ENCODE assay signal across 1 cellular context in genomic region chr2:102155703-102156515, GRCh38.
TF ChIP-seq lines count a peak whose summit lies in the region.

No MANE protein-coding gene starts in this region.

TF ChIP-seq in A549, 52 proteins besides CTCF, POLR2A, EP300 and RAD21 (continued from another document):
- TF ChIP-seq SMC3 (IDR thresholded peaks at IDR 0.05): no peak
- no peak for TF ChIP-seq HDAC2 (IDR thresholded peaks at IDR 0.05)
- no peak for TF ChIP-seq EHF (CRISPR knock-in tag; IDR thresholded peaks at IDR 0.05)
- TF ChIP-seq ATOH8 (CRISPR knock-in tag; IDR thresholded peaks at IDR 0.05; ENCODE audit: low read depth): no peak
- no peak for TF ChIP-seq NPAS2 (CRISPR knock-in tag; IDR thresholded peaks at IDR 0.05; ENCODE audit: borderline replicate concordance)
- TF ChIP-seq FOXS1 (CRISPR knock-in tag; IDR thresholded peaks at IDR 0.05): no peak
